13 cellular contexts compared by ENCODE assay signal in genomic region chr19:48495391-48495790, GRCh38. TPM values are rescaled to one million over a fixed set of nuclear protein-coding genes. Genes with fewer than 3 reads are reported as not detected.
A peak's percentile ranks its signal among the peaks of the same experiment; 100 is the strongest.
DNase-seq lines count a peak whose midpoint lies in the region; ATAC-seq and TF ChIP-seq lines count a peak whose summit lies in the region.
"Had no signal": no experiment of that assay in that cellular context is flagged by ENCODE, and none has a peak within 500 bp of the region (broad histone marks: within the 10 kb centered on the region; RNA-seq: fewer than 3 reads in every experiment).

No MANE protein-coding gene starts in this region.

- peaks cover 44% of the 10 kb centered on the region for H3K4me1 Mint-ChIP-seq in CD4-positive, alpha-beta T cell (ENCODE audit: low read depth)
- peaks cover 36% of the 10 kb centered on the region for H3K4me1 Mint-ChIP-seq in central memory CD8-positive, alpha-beta T cell
- peaks cover 27 to 39% of the 10 kb centered on the region in 2 donors for H3K4me1 Mint-ChIP-seq in natural killer cell treated with Interleukin-12 subunit alpha and Interleukin-12 subunit beta and Interleukin-15 and Interleukin-18, amount 100 ng/mL, for 72 hours (ENCODE audit: low read depth in 2 of 2)

- no peak overlapping the region for H3K27ac ChIP-seq in CD4-positive, alpha-beta T cell (ENCODE audit: low read depth, low read length)
- peak overlapping the region in 1 of 2 donors; percentile 29 for H3K27ac ChIP-seq in coronary artery
- H3K27ac ChIP-seq: HL-60 had no signal

- H3K4me3 Mint-ChIP-seq in CD4-positive, alpha-beta T cell, result peak overlapping the region; percentile 56
- H3K4me3 Mint-ChIP-seq in central memory CD8-positive, alpha-beta T cell, result peak overlapping the region; percentile 23
- H3K4me3 Mint-ChIP-seq in natural killer cell treated with Interleukin-12 subunit alpha and Interleukin-12 subunit beta and Interleukin-15 and Interleukin-18, amount 100 ng/mL, for 72 hours, result peak overlapping the region; percentile 47

- ATAC-seq in CD4-positive, alpha-beta T cell (ENCODE audit: poor library complexity), result no peak
- ATAC-seq in central memory CD8-positive, alpha-beta T cell (replicated peaks; ENCODE audit: extremely low read depth, poor library complexity, severe bottlenecking), result no peak
- ATAC-seq in natural killer cell treated with Interleukin-12 subunit alpha and Interleukin-12 subunit beta and Interleukin-15 and Interleukin-18, amount 100 ng/mL, for 72 hours, result no peak
- no peak for ATAC-seq in GM21723 (IDR thresholded peaks at IDR 0.05; ENCODE audit: unreplicated experiment)
- ATAC-seq: activated CD4-positive, CD25-positive, alpha-beta regulatory T cell treated with anti-CD3 and anti-CD28 coated beads, Interleukin-2, amount 50 U/mL, for 24 hours had no signal

- H3K4me3 ChIP-seq in coronary artery, result no peak overlapping the region

- no peaks in the 10 kb centered on the region for H3K9me3 ChIP-seq in CD4-positive, alpha-beta T cell (ENCODE audit: control insufficient read depth, low read length)

- CTCF ChIA-PET in CD4-positive, alpha-beta T cell (lab: Charles Lee), result interaction anchor here (1.6 kb wide), 1 partner anchor 10 kb away, joined by 4 read pairs; no protein-coding TSS in a partner anchor

- TF ChIP-seq CTCF in CD4-positive, alpha-beta T cell (IDR thresholded peaks at IDR 0.05), result no peak
- no peak for TF ChIP-seq CTCF in coronary artery (IDR thresholded peaks at IDR 0.05)

- no peak overlapping the region for H3K27ac Mint-ChIP-seq in CD4-positive, alpha-beta T cell
- no peak overlapping the region for H3K27ac Mint-ChIP-seq in central memory CD8-positive, alpha-beta T cell (ENCODE audit: low read depth)
- H3K27ac Mint-ChIP-seq in natural killer cell treated with Interleukin-12 subunit alpha and Interleukin-12 subunit beta and Interleukin-15 and Interleukin-18, amount 100 ng/mL, for 72 hours, result peak overlapping the region in 1 of 2 donors; percentile 72

- DNase-seq in CD4-positive, alpha-beta T cell, result no peak
- DNase-seq in KG1 (lab: John Stamatoyannopoulos, UW) (peak; percentile 20), NCI-H2196 (lab: John Stamatoyannopoulos, UW; ENCODE audit: unreplicated experiment) (no peak), coronary artery (ENCODE audit: low spot score) (no peak)
- no peak for DNase-seq in central memory CD8-positive, alpha-beta T cell (ENCODE audit: low spot score in 2 of 2)
- DNase-seq in natural killer cell treated with Interleukin-12 subunit alpha and Interleukin-12 subunit beta and Interleukin-15 and Interleukin-18, amount 100 ng/mL, for 72 hours (ENCODE audit: low spot score), result no peak
- DNase-seq: NCI-H524 treated with DMSO at 0.1 percent for 48 hours, Right ventricle myocardium superior had no signal

- POLR2A ChIA-PET in CD4-positive, alpha-beta T cell (lab: Charles Lee), result interaction anchor here (1.6 kb wide), 1 partner anchor 15 kb away, joined by 4 read pairs; no protein-coding TSS in a partner anchor

- H3K27me3 ChIP-seq in CD4-positive, alpha-beta T cell (ENCODE audit: control insufficient read depth, insufficient read depth, low read length), result no peaks in the 10 kb centered on the region

- intact Hi-C loops in CD4-positive, alpha-beta T cell (cut with DNase I, micrococcal nuclease), result no loop called here

- H3K9me3 Mint-ChIP-seq in CD4-positive, alpha-beta T cell, result no peaks in the 10 kb centered on the region
- no peaks in the 10 kb centered on the region for H3K9me3 Mint-ChIP-seq in central memory CD8-positive, alpha-beta T cell
- H3K9me3 Mint-ChIP-seq in natural killer cell treated with Interleukin-12 subunit alpha and Interleukin-12 subunit beta and Interleukin-15 and Interleukin-18, amount 100 ng/mL, for 72 hours, result no peaks in the 10 kb centered on the region

- H3K36me3 Mint-ChIP-seq in CD4-positive, alpha-beta T cell (ENCODE audit: low read depth), result no peaks in the 10 kb centered on the region
- peaks cover 5% of the 10 kb centered on the region for H3K36me3 Mint-ChIP-seq in central memory CD8-positive, alpha-beta T cell (ENCODE audit: insufficient read depth)
- no peaks in the 10 kb centered on the region for H3K36me3 Mint-ChIP-seq in natural killer cell treated with Interleukin-12 subunit alpha and Interleukin-12 subunit beta and Interleukin-15 and Interleukin-18, amount 100 ng/mL, for 72 hours

- H3K27me3 Mint-ChIP-seq in CD4-positive, alpha-beta T cell, result peaks cover 55% of the 10 kb centered on the region
- peaks cover 56% of the 10 kb centered on the region for H3K27me3 Mint-ChIP-seq in central memory CD8-positive, alpha-beta T cell
- H3K27me3 Mint-ChIP-seq in natural killer cell treated with Interleukin-12 subunit alpha and Interleukin-12 subunit beta and Interleukin-15 and Interleukin-18, amount 100 ng/mL, for 72 hours, result peaks cover 11 to 20% of the 10 kb centered on the region in 2 donors

RNA-seq across cellular contexts. Expression of gene LMTK3, which starts 16.2 kb away (rescaled TPM):
- total RNA-seq in CD4-positive, alpha-beta T cell, result 10 to 100 TPM; 15.6 to 18.9 TPM
- 1 to 10 TPM in 1 of 2 donors, under 1 TPM in 1; 0.40 to 1.3 TPM for total RNA-seq in natural killer cell treated with Interleukin-12 subunit alpha and Interleukin-12 subunit beta and Interleukin-15 and Interleukin-18, amount 100 ng/mL, for 72 hours
- total RNA-seq: lung microvascular endothelial cell had no signal

RNA-seq across cellular contexts. Expression of gene CYTH2, which starts 26.2 kb away (rescaled TPM):
- total RNA-seq in CD4-positive, alpha-beta T cell, result 10 to 100 TPM; 23.4 to 25.3 TPM
- total RNA-seq in natural killer cell treated with Interleukin-12 subunit alpha and Interleukin-12 subunit beta and Interleukin-15 and Interleukin-18, amount 100 ng/mL, for 72 hours, result 10 to 100 TPM; 66.4 to 66.9 TPM

RNA-seq across cellular contexts. Expression of gene KCNJ14, which starts 40.0 kb away (rescaled TPM):
- 1 to 10 TPM; 1.7 to 2.0 TPM for total RNA-seq in CD4-positive, alpha-beta T cell
- total RNA-seq in natural killer cell treated with Interleukin-12 subunit alpha and Interleukin-12 subunit beta and Interleukin-15 and Interleukin-18, amount 100 ng/mL, for 72 hours, result 1 to 10 TPM; 2.1 to 4.6 TPM

RNA-seq across cellular contexts. Expression of gene GRWD1, which starts 49.6 kb away (rescaled TPM):
- total RNA-seq in CD4-positive, alpha-beta T cell, result 10 to 100 TPM; 21.4 to 21.7 TPM
- 100 to 1,000 TPM in 1 of 2 donors, 10 to 100 TPM in 1; 60.6 to 104 TPM for total RNA-seq in natural killer cell treated with Interleukin-12 subunit alpha and Interleukin-12 subunit beta and Interleukin-15 and Interleukin-18, amount 100 ng/mL, for 72 hours

RNA-seq across cellular contexts. Expression of gene SULT2B1, which starts 56.6 kb away (rescaled TPM):
- total RNA-seq in CD4-positive, alpha-beta T cell, result not detected
- not detected for total RNA-seq in natural killer cell treated with Interleukin-12 subunit alpha and Interleukin-12 subunit beta and Interleukin-15 and Interleukin-18, amount 100 ng/mL, for 72 hours
- total RNA-seq: lung microvascular endothelial cell, renal cortical epithelial cell had no signal

Comparison
In these comparisons a context has a peak if more than half of its experiments do, and no peak if none do; other contexts are left out.
1. RNA of gene LMTK3, which starts 16.2 kb away (total RNA-seq): 15.6 to 18.9 TPM in CD4-positive, alpha-beta T cell; 0.40 to 1.3 TPM in natural killer cell treated with Interleukin-12 subunit alpha and Interleukin-12 subunit beta and Interleukin-15 and Interleukin-18, amount 100 ng/mL, for 72 hours; every median in the first group is over 4 times any median in the second.
2. Peak in every context shown above with its lines, with median percentiles within 50 percentile points of each other: H3K4me3 Mint-ChIP-seq.